In the genomic region with DNA sequence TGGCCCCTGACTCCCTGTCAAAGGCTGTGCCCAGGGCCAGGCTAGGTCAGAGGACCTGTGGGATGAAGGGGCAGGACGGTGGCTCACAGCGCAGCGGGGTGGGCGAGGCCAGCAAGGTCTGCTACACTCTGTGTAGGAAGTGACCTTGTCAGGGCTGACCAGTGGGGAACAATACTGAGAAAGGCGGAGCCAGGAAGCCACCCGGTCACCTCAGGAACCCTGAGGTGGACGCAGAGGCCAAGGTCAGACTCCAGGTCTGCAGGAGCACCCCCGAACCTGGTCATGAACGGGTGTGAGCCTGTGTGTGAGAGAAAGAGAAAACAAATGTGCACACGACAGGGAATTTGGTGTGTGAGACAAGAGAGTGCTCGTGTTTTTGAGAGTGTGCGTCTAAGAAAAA, we compare ENCODE assay signal across 1 cellular context.
TF ChIP-seq lines count a peak whose summit lies in the region.

No MANE protein-coding gene starts in this region.

TF ChIP-seq in HepG2, 621 proteins besides CTCF, POLR2A, EP300 and RAD21 (continued from another document and continues in another):
- TF ChIP-seq, protein P1, sequence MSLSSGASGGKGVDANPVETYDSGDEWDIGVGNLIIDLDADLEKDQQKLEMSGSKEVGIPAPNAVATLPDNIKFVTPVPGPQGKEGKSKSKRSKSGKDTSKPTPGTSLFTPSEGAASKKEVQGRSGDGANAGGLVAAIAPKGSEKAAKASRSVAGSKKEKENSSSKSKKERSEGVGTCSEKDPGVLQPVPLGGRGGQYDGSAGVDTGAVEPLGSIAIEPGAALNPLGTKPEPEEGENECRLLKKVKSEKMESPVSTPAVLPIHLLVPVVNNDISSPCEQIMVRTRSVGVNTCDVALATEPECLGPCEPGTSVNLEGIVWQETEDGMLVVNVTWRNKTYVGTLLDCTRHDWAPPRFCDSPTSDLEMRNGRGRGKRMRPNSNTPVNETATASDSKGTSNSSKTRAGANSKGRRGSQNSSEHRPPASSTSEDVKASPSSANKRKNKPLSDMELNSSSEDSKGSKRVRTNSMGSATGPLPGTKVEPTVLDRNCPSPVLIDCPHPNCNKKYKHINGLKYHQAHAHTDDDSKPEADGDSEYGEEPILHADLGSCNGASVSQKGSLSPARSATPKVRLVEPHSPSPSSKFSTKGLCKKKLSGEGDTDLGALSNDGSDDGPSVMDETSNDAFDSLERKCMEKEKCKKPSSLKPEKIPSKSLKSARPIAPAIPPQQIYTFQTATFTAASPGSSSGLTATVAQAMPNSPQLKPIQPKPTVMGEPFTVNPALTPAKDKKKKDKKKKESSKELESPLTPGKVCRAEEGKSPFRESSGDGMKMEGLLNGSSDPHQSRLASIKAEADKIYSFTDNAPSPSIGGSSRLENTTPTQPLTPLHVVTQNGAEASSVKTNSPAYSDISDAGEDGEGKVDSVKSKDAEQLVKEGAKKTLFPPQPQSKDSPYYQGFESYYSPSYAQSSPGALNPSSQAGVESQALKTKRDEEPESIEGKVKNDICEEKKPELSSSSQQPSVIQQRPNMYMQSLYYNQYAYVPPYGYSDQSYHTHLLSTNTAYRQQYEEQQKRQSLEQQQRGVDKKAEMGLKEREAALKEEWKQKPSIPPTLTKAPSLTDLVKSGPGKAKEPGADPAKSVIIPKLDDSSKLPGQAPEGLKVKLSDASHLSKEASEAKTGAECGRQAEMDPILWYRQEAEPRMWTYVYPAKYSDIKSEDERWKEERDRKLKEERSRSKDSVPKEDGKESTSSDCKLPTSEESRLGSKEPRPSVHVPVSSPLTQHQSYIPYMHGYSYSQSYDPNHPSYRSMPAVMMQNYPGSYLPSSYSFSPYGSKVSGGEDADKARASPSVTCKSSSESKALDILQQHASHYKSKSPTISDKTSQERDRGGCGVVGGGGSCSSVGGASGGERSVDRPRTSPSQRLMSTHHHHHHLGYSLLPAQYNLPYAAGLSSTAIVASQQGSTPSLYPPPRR (CRISPR knock-in tag; IDR thresholded peaks at IDR 0.05; ENCODE audit: borderline replicate concordance), result 0 out of 2 replicates have a peak, but pooled peaks have one; percentile 29
- no peak for TF ChIP-seq TGIF2 (CRISPR knock-in tag; IDR thresholded peaks at IDR 0.05)
- no peak for TF ChIP-seq PAX8 (CRISPR knock-in tag; IDR thresholded peaks at IDR 0.05; ENCODE audit: borderline replicate concordance)
- TF ChIP-seq ZNF768 (CRISPR knock-in tag; IDR thresholded peaks at IDR 0.05), result no peak
- no peak for TF ChIP-seq SNRNP70 (IDR thresholded peaks at IDR 0.05; ENCODE audit: low read depth, low read length)
- TF ChIP-seq, protein P2, sequence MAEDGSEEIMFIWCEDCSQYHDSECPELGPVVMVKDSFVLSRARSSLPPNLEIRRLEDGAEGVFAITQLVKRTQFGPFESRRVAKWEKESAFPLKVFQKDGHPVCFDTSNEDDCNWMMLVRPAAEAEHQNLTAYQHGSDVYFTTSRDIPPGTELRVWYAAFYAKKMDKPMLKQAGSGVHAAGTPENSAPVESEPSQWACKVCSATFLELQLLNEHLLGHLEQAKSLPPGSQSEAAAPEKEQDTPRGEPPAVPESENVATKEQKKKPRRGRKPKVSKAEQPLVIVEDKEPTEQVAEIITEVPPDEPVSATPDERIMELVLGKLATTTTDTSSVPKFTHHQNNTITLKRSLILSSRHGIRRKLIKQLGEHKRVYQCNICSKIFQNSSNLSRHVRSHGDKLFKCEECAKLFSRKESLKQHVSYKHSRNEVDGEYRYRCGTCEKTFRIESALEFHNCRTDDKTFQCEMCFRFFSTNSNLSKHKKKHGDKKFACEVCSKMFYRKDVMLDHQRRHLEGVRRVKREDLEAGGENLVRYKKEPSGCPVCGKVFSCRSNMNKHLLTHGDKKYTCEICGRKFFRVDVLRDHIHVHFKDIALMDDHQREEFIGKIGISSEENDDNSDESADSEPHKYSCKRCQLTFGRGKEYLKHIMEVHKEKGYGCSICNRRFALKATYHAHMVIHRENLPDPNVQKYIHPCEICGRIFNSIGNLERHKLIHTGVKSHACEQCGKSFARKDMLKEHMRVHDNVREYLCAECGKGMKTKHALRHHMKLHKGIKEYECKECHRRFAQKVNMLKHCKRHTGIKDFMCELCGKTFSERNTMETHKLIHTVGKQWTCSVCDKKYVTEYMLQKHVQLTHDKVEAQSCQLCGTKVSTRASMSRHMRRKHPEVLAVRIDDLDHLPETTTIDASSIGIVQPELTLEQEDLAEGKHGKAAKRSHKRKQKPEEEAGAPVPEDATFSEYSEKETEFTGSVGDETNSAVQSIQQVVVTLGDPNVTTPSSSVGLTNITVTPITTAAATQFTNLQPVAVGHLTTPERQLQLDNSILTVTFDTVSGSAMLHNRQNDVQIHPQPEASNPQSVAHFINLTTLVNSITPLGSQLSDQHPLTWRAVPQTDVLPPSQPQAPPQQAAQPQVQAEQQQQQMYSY (CRISPR knock-in tag; IDR thresholded peaks at IDR 0.05), result no peak
- no peak for TF ChIP-seq ZNF333 (CRISPR knock-in tag; IDR thresholded peaks at IDR 0.05; ENCODE audit: borderline replicate concordance)
- TF ChIP-seq ZSCAN21 (CRISPR knock-in tag; IDR thresholded peaks at IDR 0.05; ENCODE audit: borderline replicate concordance), result no peak
- TF ChIP-seq YEATS4 (CRISPR knock-in tag; IDR thresholded peaks at IDR 0.05; ENCODE audit: borderline replicate concordance), result no peak
- no peak for TF ChIP-seq KDM5B (CRISPR knock-in tag; IDR thresholded peaks at IDR 0.05; ENCODE audit: borderline replicate concordance)
- no peak for TF ChIP-seq HHEX (CRISPR knock-in tag; IDR thresholded peaks at IDR 0.05)
- TF ChIP-seq, protein P3, sequence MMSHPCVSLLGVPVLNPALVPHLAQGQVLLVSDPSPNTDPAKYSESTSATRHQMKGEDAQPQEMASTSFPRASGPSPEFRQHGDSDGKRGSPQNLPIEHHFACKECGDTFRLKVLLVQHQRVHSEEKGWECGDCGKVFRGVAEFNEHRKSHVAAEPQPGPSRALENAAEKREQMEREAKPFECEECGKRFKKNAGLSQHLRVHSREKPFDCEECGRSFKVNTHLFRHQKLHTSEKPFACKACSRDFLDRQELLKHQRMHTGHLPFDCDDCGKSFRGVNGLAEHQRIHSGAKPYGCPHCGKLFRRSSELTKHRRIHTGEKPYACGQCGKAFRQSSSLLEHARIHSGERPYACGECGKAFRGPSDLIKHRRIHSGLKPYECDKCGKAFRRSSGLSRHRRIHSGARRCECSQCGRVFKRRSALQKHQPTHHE (CRISPR knock-in tag; IDR thresholded peaks at IDR 0.05; ENCODE audit: borderline replicate concordance), result no peak
- no peak for TF ChIP-seq ZNF878 (CRISPR knock-in tag; IDR thresholded peaks at IDR 0.05)
- TF ChIP-seq, protein P4, sequence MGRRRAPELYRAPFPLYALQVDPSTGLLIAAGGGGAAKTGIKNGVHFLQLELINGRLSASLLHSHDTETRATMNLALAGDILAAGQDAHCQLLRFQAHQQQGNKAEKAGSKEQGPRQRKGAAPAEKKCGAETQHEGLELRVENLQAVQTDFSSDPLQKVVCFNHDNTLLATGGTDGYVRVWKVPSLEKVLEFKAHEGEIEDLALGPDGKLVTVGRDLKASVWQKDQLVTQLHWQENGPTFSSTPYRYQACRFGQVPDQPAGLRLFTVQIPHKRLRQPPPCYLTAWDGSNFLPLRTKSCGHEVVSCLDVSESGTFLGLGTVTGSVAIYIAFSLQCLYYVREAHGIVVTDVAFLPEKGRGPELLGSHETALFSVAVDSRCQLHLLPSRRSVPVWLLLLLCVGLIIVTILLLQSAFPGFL (CRISPR knock-in tag; IDR thresholded peaks at IDR 0.05), result no peak
- no peak for TF ChIP-seq ZNF335 (CRISPR knock-in tag; IDR thresholded peaks at IDR 0.05)
- TF ChIP-seq RFX5 (IDR thresholded peaks at IDR 0.05; ENCODE audit: low read depth, low read length), result no peak
- TF ChIP-seq, protein P5, sequence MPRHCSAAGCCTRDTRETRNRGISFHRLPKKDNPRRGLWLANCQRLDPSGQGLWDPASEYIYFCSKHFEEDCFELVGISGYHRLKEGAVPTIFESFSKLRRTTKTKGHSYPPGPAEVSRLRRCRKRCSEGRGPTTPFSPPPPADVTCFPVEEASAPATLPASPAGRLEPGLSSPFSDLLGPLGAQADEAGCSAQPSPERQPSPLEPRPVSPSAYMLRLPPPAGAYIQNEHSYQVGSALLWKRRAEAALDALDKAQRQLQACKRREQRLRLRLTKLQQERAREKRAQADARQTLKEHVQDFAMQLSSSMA (CRISPR knock-in tag; IDR thresholded peaks at IDR 0.05), result no peak
- no peak for TF ChIP-seq RFX3 (CRISPR knock-in tag; IDR thresholded peaks at IDR 0.05)
- TF ChIP-seq ZNF550 (CRISPR knock-in tag; IDR thresholded peaks at IDR 0.05; ENCODE audit: borderline replicate concordance), result no peak
- no peak for TF ChIP-seq NAIF1 (CRISPR knock-in tag; IDR thresholded peaks at IDR 0.05; ENCODE audit: borderline replicate concordance)
- TF ChIP-seq, protein P6, sequence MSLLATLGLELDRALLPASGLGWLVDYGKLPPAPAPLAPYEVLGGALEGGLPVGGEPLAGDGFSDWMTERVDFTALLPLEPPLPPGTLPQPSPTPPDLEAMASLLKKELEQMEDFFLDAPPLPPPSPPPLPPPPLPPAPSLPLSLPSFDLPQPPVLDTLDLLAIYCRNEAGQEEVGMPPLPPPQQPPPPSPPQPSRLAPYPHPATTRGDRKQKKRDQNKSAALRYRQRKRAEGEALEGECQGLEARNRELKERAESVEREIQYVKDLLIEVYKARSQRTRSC (CRISPR knock-in tag; IDR thresholded peaks at IDR 0.05; ENCODE audit: low read depth), result no peak
- no peak for TF ChIP-seq SRF (IDR thresholded peaks at IDR 0.05; ENCODE audit: low read depth, low read length)
- TF ChIP-seq ARID2 (CRISPR knock-in tag; IDR thresholded peaks at IDR 0.05; ENCODE audit: borderline replicate concordance), result no peak
- TF ChIP-seq, protein P7, sequence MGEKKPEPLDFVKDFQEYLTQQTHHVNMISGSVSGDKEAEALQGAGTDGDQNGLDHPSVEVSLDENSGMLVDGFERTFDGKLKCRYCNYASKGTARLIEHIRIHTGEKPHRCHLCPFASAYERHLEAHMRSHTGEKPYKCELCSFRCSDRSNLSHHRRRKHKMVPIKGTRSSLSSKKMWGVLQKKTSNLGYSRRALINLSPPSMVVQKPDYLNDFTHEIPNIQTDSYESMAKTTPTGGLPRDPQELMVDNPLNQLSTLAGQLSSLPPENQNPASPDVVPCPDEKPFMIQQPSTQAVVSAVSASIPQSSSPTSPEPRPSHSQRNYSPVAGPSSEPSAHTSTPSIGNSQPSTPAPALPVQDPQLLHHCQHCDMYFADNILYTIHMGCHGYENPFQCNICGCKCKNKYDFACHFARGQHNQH (CRISPR knock-in tag; IDR thresholded peaks at IDR 0.05), result no peak
- TF ChIP-seq ZNF737 (CRISPR knock-in tag; IDR thresholded peaks at IDR 0.05; ENCODE audit: borderline replicate concordance), result no peak
- TF ChIP-seq NFKBIZ (CRISPR knock-in tag; IDR thresholded peaks at IDR 0.05), result no peak
- TF ChIP-seq, protein P8, sequence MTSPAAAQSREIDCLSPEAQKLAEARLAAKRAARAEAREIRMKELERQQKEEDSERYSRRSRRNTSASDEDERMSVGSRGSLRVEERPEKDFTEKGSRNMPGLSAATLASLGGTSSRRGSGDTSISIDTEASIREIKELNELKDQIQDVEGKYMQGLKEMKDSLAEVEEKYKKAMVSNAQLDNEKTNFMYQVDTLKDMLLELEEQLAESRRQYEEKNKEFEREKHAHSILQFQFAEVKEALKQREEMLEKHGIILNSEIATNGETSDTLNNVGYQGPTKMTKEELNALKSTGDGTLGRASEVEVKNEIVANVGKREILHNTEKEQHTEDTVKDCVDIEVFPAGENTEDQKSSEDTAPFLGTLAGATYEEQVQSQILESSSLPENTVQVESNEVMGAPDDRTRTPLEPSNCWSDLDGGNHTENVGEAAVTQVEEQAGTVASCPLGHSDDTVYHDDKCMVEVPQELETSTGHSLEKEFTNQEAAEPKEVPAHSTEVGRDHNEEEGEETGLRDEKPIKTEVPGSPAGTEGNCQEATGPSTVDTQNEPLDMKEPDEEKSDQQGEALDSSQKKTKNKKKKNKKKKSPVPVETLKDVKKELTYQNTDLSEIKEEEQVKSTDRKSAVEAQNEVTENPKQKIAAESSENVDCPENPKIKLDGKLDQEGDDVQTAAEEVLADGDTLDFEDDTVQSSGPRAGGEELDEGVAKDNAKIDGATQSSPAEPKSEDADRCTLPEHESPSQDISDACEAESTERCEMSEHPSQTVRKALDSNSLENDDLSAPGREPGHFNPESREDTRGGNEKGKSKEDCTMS (CRISPR knock-in tag; conservative IDR thresholded peaks at IDR 0.05), result no peak
- TF ChIP-seq ZNF557 (CRISPR knock-in tag; IDR thresholded peaks at IDR 0.05), result no peak
- TF ChIP-seq, protein P9, sequence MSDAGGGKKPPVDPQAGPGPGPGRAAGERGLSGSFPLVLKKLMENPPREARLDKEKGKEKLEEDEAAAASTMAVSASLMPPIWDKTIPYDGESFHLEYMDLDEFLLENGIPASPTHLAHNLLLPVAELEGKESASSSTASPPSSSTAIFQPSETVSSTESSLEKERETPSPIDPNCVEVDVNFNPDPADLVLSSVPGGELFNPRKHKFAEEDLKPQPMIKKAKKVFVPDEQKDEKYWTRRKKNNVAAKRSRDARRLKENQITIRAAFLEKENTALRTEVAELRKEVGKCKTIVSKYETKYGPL (CRISPR knock-in tag; IDR thresholded peaks at IDR 0.05), result no peak
- TF ChIP-seq ZMYM4 (CRISPR knock-in tag; IDR thresholded peaks at IDR 0.05), result peak; percentile 22; the same call in 1 of the 2 replicates
- TF ChIP-seq ZNF891 (CRISPR knock-in tag; IDR thresholded peaks at IDR 0.05), result no peak
- TF ChIP-seq FOSL2 (CRISPR knock-in tag; IDR thresholded peaks at IDR 0.05), result 0 out of 2 replicates have a peak, but pooled peaks have one; percentile 17
- TF ChIP-seq, protein P10, sequence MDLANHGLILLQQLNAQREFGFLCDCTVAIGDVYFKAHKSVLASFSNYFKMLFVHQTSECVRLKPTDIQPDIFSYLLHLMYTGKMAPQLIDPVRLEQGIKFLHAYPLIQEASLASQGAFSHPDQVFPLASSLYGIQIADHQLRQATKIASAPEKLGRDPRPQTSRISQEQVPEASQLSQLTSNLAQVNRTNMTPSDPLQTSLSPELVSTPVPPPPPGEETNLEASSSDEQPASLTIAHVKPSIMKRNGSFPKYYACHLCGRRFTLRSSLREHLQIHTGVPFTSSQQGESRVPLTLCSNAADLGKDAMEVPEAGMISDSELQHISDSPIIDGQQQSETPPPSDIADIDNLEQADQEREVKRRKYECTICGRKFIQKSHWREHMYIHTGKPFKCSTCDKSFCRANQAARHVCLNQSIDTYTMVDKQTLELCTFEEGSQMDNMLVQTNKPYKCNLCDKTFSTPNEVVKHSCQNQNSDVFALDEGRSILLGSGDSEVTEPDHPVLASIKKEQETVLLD (CRISPR knock-in tag; IDR thresholded peaks at IDR 0.05; ENCODE audit: low read depth), result no peak
- no peak for TF ChIP-seq ZNF607 (CRISPR knock-in tag; IDR thresholded peaks at IDR 0.05; ENCODE audit: borderline replicate concordance)
- TF ChIP-seq CCAR2 (optimal IDR thresholded peaks at IDR 0.05; ENCODE audit: low read depth, low read length), result no peak
- TF ChIP-seq ZFX (CRISPR knock-in tag; IDR thresholded peaks at IDR 0.05; ENCODE audit: low read depth), result no peak
